In the genomic region with DNA sequence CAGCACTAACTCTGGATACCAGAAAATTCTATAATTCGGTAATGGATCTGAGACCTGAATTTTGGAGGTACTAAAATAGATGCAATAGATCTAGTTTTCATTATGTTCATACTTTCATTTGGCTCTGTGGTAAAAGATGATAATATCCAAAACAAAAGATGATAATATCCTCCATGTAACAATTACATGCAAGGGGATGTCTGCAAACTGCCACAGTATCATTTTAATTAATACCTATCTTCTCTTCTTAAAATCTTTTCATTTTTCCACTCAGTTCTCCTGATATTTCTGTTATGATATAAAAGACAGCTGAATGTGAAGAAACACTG, we compare ENCODE assay signal across 8 cellular contexts. TPM values are rescaled to one million over a fixed set of nuclear protein-coding genes. Genes with fewer than 3 reads are reported as not detected.
DNase-seq lines count a peak whose midpoint lies in the region; ATAC-seq, FAIRE-seq and TF ChIP-seq lines count a peak whose summit lies in the region.

No MANE protein-coding gene starts in this region.

- H3K27me3 Mint-ChIP-seq in central memory CD8-positive, alpha-beta T cell, result no peaks in the 10 kb centered on the region
- no peaks in the 10 kb centered on the region for H3K27me3 Mint-ChIP-seq in natural killer cell treated with Interleukin-12 subunit alpha and Interleukin-12 subunit beta and Interleukin-15 and Interleukin-18, amount 100 ng/mL, for 72 hours

- H3K9me3 Mint-ChIP-seq in central memory CD8-positive, alpha-beta T cell, result peaks cover 7% of the 10 kb centered on the region
- peaks cover 5% of the 10 kb centered on the region for H3K9me3 Mint-ChIP-seq in natural killer cell treated with Interleukin-12 subunit alpha and Interleukin-12 subunit beta and Interleukin-15 and Interleukin-18, amount 100 ng/mL, for 72 hours

- H3K4me3 ChIP-seq in AG10803 (ENCODE audit: low read length), result peak overlapping the region; percentile 66

- no peak for FAIRE-seq in D721Med (lab: Jason Lieb, UNC)

- H3K4me1 Mint-ChIP-seq in central memory CD8-positive, alpha-beta T cell, result peaks cover 56% of the 10 kb centered on the region
- H3K4me1 Mint-ChIP-seq in natural killer cell treated with Interleukin-12 subunit alpha and Interleukin-12 subunit beta and Interleukin-15 and Interleukin-18, amount 100 ng/mL, for 72 hours (ENCODE audit: low read depth in 2 of 2), result peaks cover 36 to 40% of the 10 kb centered on the region in 2 donors

- peak overlapping the region; percentile 100 for H3K27ac Mint-ChIP-seq in central memory CD8-positive, alpha-beta T cell (ENCODE audit: low read depth)
- peak overlapping the region; percentile 99 to 100 for H3K27ac Mint-ChIP-seq in natural killer cell treated with Interleukin-12 subunit alpha and Interleukin-12 subunit beta and Interleukin-15 and Interleukin-18, amount 100 ng/mL, for 72 hours

- H3K9me3 ChIP-seq in KOPT-K1 (ENCODE audit: insufficient read depth, low read length, poor library complexity, severe bottlenecking), result peaks cover 17% of the 10 kb centered on the region

- peak overlapping the region; percentile 90 for H3K27ac ChIP-seq in KOPT-K1 (ENCODE audit: low read depth, low read length, poor library complexity, severe bottlenecking)

- TF ChIP-seq CTCF in AG10803 (conservative IDR thresholded peaks at IDR 0.05; ENCODE audit: low read length) (no peak), D721Med (IDR thresholded peaks at IDR 0.05; ENCODE audit: insufficient read depth, missing control alignments) (no peak)

- ATAC-seq in central memory CD8-positive, alpha-beta T cell (replicated peaks; ENCODE audit: extremely low read depth, poor library complexity, severe bottlenecking), result peak; percentile 0
- ATAC-seq in natural killer cell treated with Interleukin-12 subunit alpha and Interleukin-12 subunit beta and Interleukin-15 and Interleukin-18, amount 100 ng/mL, for 72 hours, result no peak
- ATAC-seq in GM18909 (IDR thresholded peaks at IDR 0.05; ENCODE audit: poor library complexity, unreplicated experiment) (no peak), HG02852 (IDR thresholded peaks at IDR 0.05; ENCODE audit: unreplicated experiment) (no peak), HG03520 (IDR thresholded peaks at IDR 0.05; ENCODE audit: unreplicated experiment) (no peak)

- DNase-seq in AG10803 (ENCODE audit: low read depth) (no peak), D721Med (ENCODE audit: insufficient read length, low spot score) (no peak)
- no peak for DNase-seq in central memory CD8-positive, alpha-beta T cell (ENCODE audit: low spot score in 2 of 2)
- DNase-seq in natural killer cell treated with Interleukin-12 subunit alpha and Interleukin-12 subunit beta and Interleukin-15 and Interleukin-18, amount 100 ng/mL, for 72 hours (ENCODE audit: low spot score), result no peak

- peaks cover 17% of the 10 kb centered on the region for H3K36me3 Mint-ChIP-seq in central memory CD8-positive, alpha-beta T cell (ENCODE audit: insufficient read depth)
- peaks cover 19% of the 10 kb centered on the region for H3K36me3 Mint-ChIP-seq in natural killer cell treated with Interleukin-12 subunit alpha and Interleukin-12 subunit beta and Interleukin-15 and Interleukin-18, amount 100 ng/mL, for 72 hours

- peak overlapping the region; percentile 92 for H3K4me3 Mint-ChIP-seq in central memory CD8-positive, alpha-beta T cell
- H3K4me3 Mint-ChIP-seq in natural killer cell treated with Interleukin-12 subunit alpha and Interleukin-12 subunit beta and Interleukin-15 and Interleukin-18, amount 100 ng/mL, for 72 hours, result peak overlapping the region; percentile 99

- peaks cover 16% of the 10 kb centered on the region for H3K36me3 ChIP-seq in KOPT-K1 (ENCODE audit: insufficient read depth, low read length)

RNA-seq across cellular contexts. Expression of a gene that starts 15.6 kb away (rescaled TPM):
- 10 to 100 TPM; 41.2 to 47.4 TPM for total RNA-seq in natural killer cell treated with Interleukin-12 subunit alpha and Interleukin-12 subunit beta and Interleukin-15 and Interleukin-18, amount 100 ng/mL, for 72 hours

RNA-seq across cellular contexts. Expression of a gene that starts 26.7 kb away (rescaled TPM):
- total RNA-seq in natural killer cell treated with Interleukin-12 subunit alpha and Interleukin-12 subunit beta and Interleukin-15 and Interleukin-18, amount 100 ng/mL, for 72 hours, result not detected

RNA-seq across cellular contexts. Expression of a gene that starts 33.1 kb away (rescaled TPM):
- 10 to 100 TPM; 42.9 to 54.1 TPM for total RNA-seq in natural killer cell treated with Interleukin-12 subunit alpha and Interleukin-12 subunit beta and Interleukin-15 and Interleukin-18, amount 100 ng/mL, for 72 hours
